In genomic region chr10:72875250-72876055, GRCh38 we compare ENCODE assay signal across 8 cellular contexts. TPM values are rescaled to one million over a fixed set of nuclear protein-coding genes. Genes with fewer than 3 reads are reported as not detected.
DNase-seq lines count a peak whose midpoint lies in the region; ATAC-seq and TF ChIP-seq lines count a peak whose summit lies in the region.

No MANE protein-coding gene starts in this region.

- H3K4me3 ChIP-seq in body of pancreas: no peak overlapping the region

- peak; percentile 78 for TF ChIP-seq CTCF in LNCAP (IDR thresholded peaks at IDR 0.05)
- peak in 6 of 7 experiments; percentile 31 to 59 (median 47) for TF ChIP-seq CTCF in body of pancreas (IDR thresholded peaks at IDR 0.05)

- WGBS in body of pancreas, 2 donors: 75 to 76% methylated on average over 3 of the region's 3 CpGs

- H3K27ac ChIP-seq in body of pancreas: no peak overlapping the region

- H3K27me3 ChIP-seq in body of pancreas: no peaks in the 10 kb centered on the region

- no peak for ATAC-seq in body of pancreas

- peak; percentile 35 for DNase-seq in NCI-H82 (lab: John Stamatoyannopoulos, UW)
- DNase-seq in NCI-H82 treated with DMSO at 0.1 percent for 48 hours (lab: John Stamatoyannopoulos, UW; ENCODE audit: unreplicated experiment): no peak
- DNase-seq in body of pancreas: no peak
- peak; percentile 54 to 66 for DNase-seq in lung microvascular endothelial cell (ENCODE audit: low read depth in 2 of 2)
- no peak for DNase-seq in nucleus accumbens (lab: John Stamatoyannopoulos, UW)
- no peak for DNase-seq in mucosa of gallbladder (ENCODE audit: low spot score)
- no peak for DNase-seq in activated CD8-positive, alpha-beta memory T cell treated with anti-CD3 and anti-CD28 coated beads for 24 hours

- no peak for TF ChIP-seq POLR2A in body of pancreas (IDR thresholded peaks at IDR 0.05)

- H3K36me3 ChIP-seq in body of pancreas (replicated peaks in 1 of 2; ENCODE audit: insufficient read depth in 1 of 2, low read depth in 2 of 2): no peaks in the 10 kb centered on the region

- no peaks in the 10 kb centered on the region for H3K4me1 ChIP-seq in body of pancreas

- no peaks in the 10 kb centered on the region for H3K9me3 ChIP-seq in body of pancreas

- intact Hi-C loops in body of pancreas (cut with DNase I): loop anchor here (10.0 kb wide), 1 partner anchor 511 kb away; no protein-coding TSS in a partner anchor

RNA-seq across cellular contexts. Expression of gene OIT3, which starts 18.1 kb away (rescaled TPM):
- not detected for total RNA-seq in body of pancreas
- total RNA-seq in lung microvascular endothelial cell: under 0.01 TPM in 2 replicates
- 0.40 TPM for total RNA-seq in mucosa of gallbladder

Comparison
In these comparisons a context has a peak if more than half of its experiments do, and no peak if none do; other contexts are left out.
1. DNase-seq: peak in NCI-H82 (single experiment) and lung microvascular endothelial cell (2 of 2); none in NCI-H82 treated with DMSO at 0.1 percent for 48 hours (single experiment), body of pancreas (0 of 4), nucleus accumbens (0 of 56), mucosa of gallbladder (single experiment) and activated CD8-positive, alpha-beta memory T cell treated with anti-CD3 and anti-CD28 coated beads for 24 hours (single experiment).